ENCODE assay signal across 13 cellular contexts in the genomic region with DNA sequence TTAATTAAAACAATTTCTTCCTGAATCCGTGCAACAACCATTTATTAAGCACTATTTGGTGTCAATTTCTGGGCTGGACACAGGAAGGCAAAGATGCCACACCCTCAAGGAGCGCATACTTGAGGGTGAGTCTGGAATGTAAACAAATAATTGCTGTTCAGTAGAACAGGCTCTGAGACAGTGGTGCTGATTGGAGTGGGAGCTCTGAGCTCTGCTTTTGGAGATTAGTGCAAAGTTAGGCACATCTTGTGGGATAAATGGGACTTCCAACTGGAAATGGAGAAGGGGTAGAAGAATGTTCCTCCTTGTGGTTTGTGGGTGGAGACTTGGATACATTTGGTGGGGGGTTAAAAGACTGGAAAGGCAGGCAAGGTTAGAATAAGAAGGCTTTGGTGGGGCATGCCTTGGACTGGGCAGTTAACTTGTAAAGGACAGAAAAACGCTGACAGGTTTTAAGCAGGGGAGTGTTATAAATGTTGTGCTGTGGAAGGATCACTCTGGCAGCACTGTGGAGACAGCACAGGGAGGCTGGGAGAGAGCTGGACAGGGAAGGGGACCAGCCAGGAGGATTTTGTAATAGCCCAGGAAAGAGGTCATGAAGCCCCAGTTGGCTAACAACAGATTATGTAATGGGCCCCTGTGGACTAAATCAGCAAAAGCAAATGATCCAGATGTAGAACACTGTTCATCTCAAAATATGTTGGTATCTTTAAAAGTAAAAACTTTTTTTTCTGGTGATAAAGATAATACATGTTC.
A peak's percentile ranks its signal among the peaks of the same experiment; 100 is the strongest.
DNase-seq lines count a peak whose midpoint lies in the region; ATAC-seq, FAIRE-seq and TF ChIP-seq lines count a peak whose summit lies in the region.
"Had no signal": no experiment of that assay in that cellular context is flagged by ENCODE, and none has a peak within 500 bp of the region (broad histone marks: within the 10 kb centered on the region; RNA-seq: fewer than 3 reads in every experiment).

No MANE protein-coding gene starts in this region.

- H3K4me3 Mint-ChIP-seq in mesothelial cell of epicardium, result no peak overlapping the region
- H3K4me3 Mint-ChIP-seq: CD4-positive, alpha-beta memory T cell had no signal

- no peaks in the 10 kb centered on the region for H3K27me3 ChIP-seq in BJ (ENCODE audit: control insufficient read depth, insufficient read depth, low read length)
- no peaks in the 10 kb centered on the region for H3K27me3 ChIP-seq in endothelial cell of umbilical vein (ENCODE audit: control insufficient read depth in 2 of 2, insufficient read depth in 2 of 2, low read length in 2 of 2)

- peak overlapping the region; percentile 5 for H3K27ac Mint-ChIP-seq in mesothelial cell of epicardium

- DNase-seq in BJ (ENCODE audit: low read depth) (peak; percentile 70), M059J (ENCODE audit: low read depth) (peak; percentile 80), endothelial cell of umbilical vein (ENCODE audit: low read depth, low spot score) (no peak), mesothelial cell of epicardium (ENCODE audit: low spot score in 2 of 2, unreplicated experiment in 2 of 2) (no peak), substantia nigra (lab: John Stamatoyannopoulos, UW) (no peak), NCI-H2196 treated with DMSO at 0.1 percent for 48 hours (lab: John Stamatoyannopoulos, UW; ENCODE audit: unreplicated experiment) (no peak), kidney (no peak)
- DNase-seq: activated CD4-positive, alpha-beta T cell treated with anti-CD3 and anti-CD28 coated beads for 1 hour; amygdala; CD4-positive, alpha-beta memory T cell; NK-92 treated with Interleukin-12 subunit alpha and Interleukin-12 subunit beta, amount 100 ng/mL, for 24 hours had no signal

- CTCF ChIA-PET in BJ (lab: Yijun Ruan, JAX), result interaction anchor here (0.7 to 2.5 kb wide), 3 partner anchors 17 to 557 kb away, joined by 3 to 9 read pairs (median 3); no protein-coding TSS in a partner anchor
- CTCF ChIA-PET in endothelial cell of umbilical vein (lab: Charles Lee), result interaction anchor here (1.2 kb wide), 1 partner anchor 32 kb away, joined by 3 read pairs; no protein-coding TSS in a partner anchor

- no peaks in the 10 kb centered on the region for H3K36me3 Mint-ChIP-seq in mesothelial cell of epicardium

- H3K36me3 ChIP-seq in BJ (ENCODE audit: control insufficient read depth, insufficient read depth, low read length), result no peaks in the 10 kb centered on the region
- no peaks in the 10 kb centered on the region for H3K36me3 ChIP-seq in endothelial cell of umbilical vein (ENCODE audit: control insufficient read depth in 2 of 2, extremely low read depth in 1 of 2, insufficient read depth in 2 of 2, low read length in 2 of 2)
- H3K36me3 ChIP-seq in kidney (ENCODE audit: control insufficient read depth in 1 of 2, insufficient read depth in 2 of 2, low read length in 2 of 2), result no peaks in the 10 kb centered on the region

- H3K4me2 ChIP-seq in endothelial cell of umbilical vein (ENCODE audit: insufficient read depth, low read length), result no peak overlapping the region

- POLR2A ChIA-PET in BJ (lab: Charles Lee) (no interaction called here), endothelial cell of umbilical vein (lab: Charles Lee) (no interaction called here)

- no peaks in the 10 kb centered on the region for H4K20me1 ChIP-seq in endothelial cell of umbilical vein (replicated peaks; ENCODE audit: control insufficient read depth, extremely low read depth, insufficient read depth, low read length)

- no peaks in the 10 kb centered on the region for H3K9me1 ChIP-seq in endothelial cell of umbilical vein (replicated peaks; ENCODE audit: control insufficient read depth, extremely low read depth, insufficient read depth, low read length)

- BruUV-seq in endothelial cell of umbilical vein (replicated peaks; lab: Mats Ljungman, UMichigan), result no TSS peak

- H3K9ac ChIP-seq in endothelial cell of umbilical vein (replicated peaks; ENCODE audit: extremely low read depth, insufficient read depth, low read length) (no peak overlapping the region), kidney (ENCODE audit: low read length in 2 of 2) (no peak overlapping the region)
- H3K9ac ChIP-seq: KMS-11 had no signal

- peaks cover 4% of the 10 kb centered on the region for H3K9me3 Mint-ChIP-seq in mesothelial cell of epicardium

- no peaks in the 10 kb centered on the region for H3K9me3 ChIP-seq in endothelial cell of umbilical vein (replicated peaks; ENCODE audit: control insufficient read depth, insufficient read depth, low read length)
- H3K9me3 ChIP-seq in kidney (ENCODE audit: control insufficient read depth in 1 of 2, low read length in 2 of 2), result no peaks in the 10 kb centered on the region

- no peak for TF ChIP-seq POLR2A in endothelial cell of umbilical vein (IDR thresholded peaks at IDR 0.05; ENCODE audit: low read depth, low read length)

- peaks cover 1% of the 10 kb centered on the region for H3K27me3 Mint-ChIP-seq in mesothelial cell of epicardium (ENCODE audit: low read depth)

- H3K4me1 ChIP-seq in endothelial cell of umbilical vein (ENCODE audit: control insufficient read depth, extremely low read depth, insufficient read depth, low read length), result no peaks in the 10 kb centered on the region
- no peaks in the 10 kb centered on the region for H3K4me1 ChIP-seq in kidney (ENCODE audit: control insufficient read depth in 1 of 2, insufficient read depth in 1 of 2, low read depth in 1 of 2, low read length in 2 of 2)

- dilution Hi-C loops in endothelial cell of umbilical vein (cut with MboI; ENCODE audit: extremely low pct_ligation_motif_present, low sequenced_read_pairs), result no loop called here

- H3K4me3 ChIP-seq in BJ (ENCODE audit: low read depth, low read length) (no peak overlapping the region), endothelial cell of umbilical vein (replicated peaks in 1 of 3; ENCODE audit: insufficient read depth in 1 of 3, low read depth in 1 of 3, low read length in 3 of 3) (no peak overlapping the region), kidney (ENCODE audit: low read length in 2 of 2) (no peak overlapping the region)

- ATAC-seq in HG03139 (IDR thresholded peaks at IDR 0.05; ENCODE audit: unreplicated experiment), result no peak

- no peaks in the 10 kb centered on the region for H3K79me2 ChIP-seq in endothelial cell of umbilical vein (ENCODE audit: control insufficient read depth, insufficient read depth, low read length)

- H2AFZ ChIP-seq in endothelial cell of umbilical vein (ENCODE audit: low read depth, low read length), result peak overlapping the region; percentile 21

- H3K27ac ChIP-seq in endothelial cell of umbilical vein (ENCODE audit: insufficient read depth, low read depth, low read length) (no peak overlapping the region), substantia nigra (ENCODE audit: low read depth, low read length, poor library complexity, severe bottlenecking) (no peak overlapping the region), kidney (ENCODE audit: low read depth in 2 of 2, low read length in 2 of 2) (no peak overlapping the region)
- H3K27ac ChIP-seq: KMS-11 had no signal

- no peak for TF ChIP-seq CTCF in BJ (IDR thresholded peaks at IDR 0.05; ENCODE audit: insufficient read depth, low read depth, low read length)
- no peak for TF ChIP-seq CTCF in endothelial cell of umbilical vein (IDR thresholded peaks at IDR 0.05; ENCODE audit: extremely low read depth in 1 of 2, insufficient read depth in 1 of 2, low read depth in 1 of 2, low read length in 2 of 2)
- TF ChIP-seq CTCF in mesothelial cell of epicardium (IDR thresholded peaks at IDR 0.05; ENCODE audit: unreplicated experiment), result no peak
- no peak for TF ChIP-seq CTCF in kidney (IDR thresholded peaks at IDR 0.05; ENCODE audit: borderline replicate concordance, extremely low read depth, insufficient read depth)

- H3K4me1 Mint-ChIP-seq in mesothelial cell of epicardium, result peaks cover 5% of the 10 kb centered on the region

- intact Hi-C loops in endothelial cell of umbilical vein (cut with micrococcal nuclease), result no loop called here
- intact Hi-C loops in kidney (cut with DNase I), result no loop called here

- FAIRE-seq in endothelial cell of umbilical vein (lab: Jason Lieb, UNC) (no peak), kidney (lab: Jason Lieb, UNC) (no peak)

TF ChIP-seq in endothelial cell of umbilical vein, 7 proteins besides CTCF, POLR2A, EP300 and RAD21:
- TF ChIP-seq EZH2 (IDR thresholded peaks at IDR 0.05; ENCODE audit: borderline replicate concordance, low read depth, low read length, severe bottlenecking), result no peak

Comparison
In these comparisons a context has a peak if more than half of its experiments do, and no peak if none do; other contexts are left out.
1. DNase-seq: peak in BJ (single experiment) and M059J (single experiment); none in endothelial cell of umbilical vein (single experiment), mesothelial cell of epicardium (0 of 2), substantia nigra (0 of 49), NCI-H2196 treated with DMSO at 0.1 percent for 48 hours (single experiment) and kidney (single experiment).